In the genomic region with DNA sequence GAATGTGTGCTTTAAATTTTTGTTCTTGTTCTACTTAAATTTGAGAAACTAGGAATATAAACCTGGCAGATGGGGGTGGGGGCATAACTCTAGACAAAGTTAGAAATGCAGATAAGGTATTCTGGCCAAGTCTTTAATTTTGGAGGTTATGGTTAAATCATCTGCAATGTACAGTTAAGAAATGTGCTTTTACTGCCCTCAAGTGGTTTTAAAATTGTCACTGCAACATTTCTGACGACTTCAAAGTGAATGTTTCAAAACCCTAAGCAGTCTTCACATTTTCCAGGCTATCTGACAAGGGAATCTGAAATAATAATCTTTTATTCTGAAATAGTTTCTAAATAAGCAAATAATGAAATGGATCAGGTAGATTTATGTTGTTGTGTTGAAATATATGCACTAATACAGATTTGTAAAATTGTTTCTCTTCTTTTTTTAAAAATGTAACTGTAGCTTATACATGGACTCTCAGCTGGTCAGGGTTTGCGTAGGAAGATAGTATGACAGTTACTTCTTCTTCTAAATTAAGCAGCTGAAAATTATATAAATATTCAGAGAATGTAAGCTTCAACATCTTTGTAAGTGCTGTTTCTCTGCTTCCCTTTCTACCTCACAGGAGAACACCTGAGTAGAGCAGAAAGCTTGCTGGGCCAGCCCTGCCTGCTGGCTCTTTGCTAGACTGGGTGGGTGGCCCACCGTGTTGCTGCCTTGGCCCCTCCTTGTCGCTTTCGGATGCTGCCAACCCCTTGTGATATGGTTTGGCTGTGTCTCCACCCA, we compare ENCODE assay signal across 9 cellular contexts. TPM values are rescaled to one million over a fixed set of nuclear protein-coding genes. Genes with fewer than 3 reads are reported as not detected.
DNase-seq lines count a peak whose midpoint lies in the region; ATAC-seq, FAIRE-seq and TF ChIP-seq lines count a peak whose summit lies in the region.
"Had no signal": no experiment of that assay in that cellular context is flagged by ENCODE, and none has a peak within 500 bp of the region (broad histone marks: within the 10 kb centered on the region; RNA-seq: fewer than 3 reads in every experiment).

No MANE protein-coding gene starts in this region.

- H3K9me2 ChIP-seq in neural cell (ENCODE audit: insufficient read depth, low read length), result no peaks in the 10 kb centered on the region

- H3K9me3 ChIP-seq in CD8-positive, alpha-beta T cell (ENCODE audit: low read length), result no peaks in the 10 kb centered on the region
- H3K9me3 ChIP-seq in RWPE2 (ENCODE audit: severe bottlenecking) (no peaks in the 10 kb centered on the region), neural cell (ENCODE audit: low read length) (no peaks in the 10 kb centered on the region)

- H2AFZ ChIP-seq in neural cell (ENCODE audit: low read depth, low read length), result no peak overlapping the region

- peak; percentile 84 for TF ChIP-seq RAD21 in neural cell (conservative IDR thresholded peaks at IDR 0.05)

- H3K27me3 Mint-ChIP-seq in CD8-positive, alpha-beta T cell (ENCODE audit: low read depth), result no peaks in the 10 kb centered on the region
- H3K27me3 Mint-ChIP-seq in activated CD4-positive, alpha-beta T cell treated with anti-CD3 and anti-CD28 coated beads for 36 hours, result no peaks in the 10 kb centered on the region
- H3K27me3 Mint-ChIP-seq in activated naive CD8-positive, alpha-beta T cell treated with anti-CD3 and anti-CD28 coated beads for 36 hours, result no peaks in the 10 kb centered on the region
- H3K27me3 Mint-ChIP-seq: IgD-negative memory B cell had no signal

- no peaks in the 10 kb centered on the region for H3K36me3 ChIP-seq in CD8-positive, alpha-beta T cell (ENCODE audit: insufficient read depth, low read length)
- H3K36me3 ChIP-seq in RWPE2 (ENCODE audit: low read depth) (no peaks in the 10 kb centered on the region), neural cell (ENCODE audit: insufficient read depth, low read length) (no peaks in the 10 kb centered on the region)

- no peak for TF ChIP-seq POLR2A in erythroblast (IDR thresholded peaks at IDR 0.05; ENCODE audit: low read length)

- no peak for TF ChIP-seq EP300 in neural cell (conservative IDR thresholded peaks at IDR 0.05; ENCODE audit: poor library complexity, severe bottlenecking)

- no peaks in the 10 kb centered on the region for H3K9me3 Mint-ChIP-seq in CD8-positive, alpha-beta T cell
- no peaks in the 10 kb centered on the region for H3K9me3 Mint-ChIP-seq in activated CD4-positive, alpha-beta T cell treated with anti-CD3 and anti-CD28 coated beads for 36 hours (ENCODE audit: low read depth)
- H3K9me3 Mint-ChIP-seq in activated naive CD8-positive, alpha-beta T cell treated with anti-CD3 and anti-CD28 coated beads for 36 hours, result no peaks in the 10 kb centered on the region
- H3K9me3 Mint-ChIP-seq: IgD-negative memory B cell had no signal

- no peaks in the 10 kb centered on the region for H3F3A ChIP-seq in neural cell (ENCODE audit: insufficient read depth, low read length, poor library complexity, severe bottlenecking)

- H3K4me3 Mint-ChIP-seq in CD8-positive, alpha-beta T cell, result no peak overlapping the region
- H3K4me3 Mint-ChIP-seq in activated CD4-positive, alpha-beta T cell treated with anti-CD3 and anti-CD28 coated beads for 36 hours, result no peak overlapping the region
- H3K4me3 Mint-ChIP-seq in activated naive CD8-positive, alpha-beta T cell treated with anti-CD3 and anti-CD28 coated beads for 36 hours, result no peak overlapping the region
- H3K4me3 Mint-ChIP-seq: IgD-negative memory B cell had no signal

- H3K9ac ChIP-seq in neural cell (ENCODE audit: low read length), result no peak overlapping the region

- no peak overlapping the region for H3K27ac Mint-ChIP-seq in CD8-positive, alpha-beta T cell
- H3K27ac Mint-ChIP-seq in activated CD4-positive, alpha-beta T cell treated with anti-CD3 and anti-CD28 coated beads for 36 hours, result no peak overlapping the region
- H3K27ac Mint-ChIP-seq in activated naive CD8-positive, alpha-beta T cell treated with anti-CD3 and anti-CD28 coated beads for 36 hours, result no peak overlapping the region
- H3K27ac Mint-ChIP-seq: IgD-negative memory B cell had no signal

- H3K4me1 Mint-ChIP-seq in CD8-positive, alpha-beta T cell (ENCODE audit: low read depth), result no peaks in the 10 kb centered on the region
- no peaks in the 10 kb centered on the region for H3K4me1 Mint-ChIP-seq in activated CD4-positive, alpha-beta T cell treated with anti-CD3 and anti-CD28 coated beads for 36 hours
- no peaks in the 10 kb centered on the region for H3K4me1 Mint-ChIP-seq in activated naive CD8-positive, alpha-beta T cell treated with anti-CD3 and anti-CD28 coated beads for 36 hours
- H3K4me1 Mint-ChIP-seq: IgD-negative memory B cell had no signal

- intact Hi-C loops in CD8-positive, alpha-beta T cell (cut with DNase I, micrococcal nuclease), result loop anchor here (1.0 to 10.0 kb wide), 8 partner anchors 450 to 754 kb away; no protein-coding TSS in a partner anchor
- intact Hi-C loops in activated CD4-positive, alpha-beta T cell treated with anti-CD3 and anti-CD28 coated beads for 36 hours (cut with DNase I, micrococcal nuclease), result loop anchor here (1.0 to 10.0 kb wide), 9 partner anchors 79 to 754 kb away; a partner anchor contains a TSS

- no peak for DNase-seq in CD8-positive, alpha-beta T cell
- DNase-seq in GM19239 (ENCODE audit: insufficient read length, low spot score) (no peak), LNCaP clone FGC (ENCODE audit: low read depth) (peak; percentile 10), RWPE2 (ENCODE audit: low spot score) (no peak), erythroblast (lab: John Stamatoyannopoulos, UW) (peak; percentile 65 to 72)
- no peak for DNase-seq in activated CD4-positive, alpha-beta T cell treated with anti-CD3 and anti-CD28 coated beads for 36 hours
- DNase-seq in activated naive CD8-positive, alpha-beta T cell treated with anti-CD3 and anti-CD28 coated beads for 36 hours, result no peak

- no peak overlapping the region for H3K4me3 ChIP-seq in CD8-positive, alpha-beta T cell (ENCODE audit: low read depth, low read length)
- H3K4me3 ChIP-seq in LNCaP clone FGC (ENCODE audit: low read depth, low read length) (no peak overlapping the region), RWPE2 (ENCODE audit: severe bottlenecking) (no peak overlapping the region), neural cell (ENCODE audit: low read length) (no peak overlapping the region)

- no peaks in the 10 kb centered on the region for H3K27me3 ChIP-seq in CD8-positive, alpha-beta T cell (ENCODE audit: insufficient read depth, low read length)
- H3K27me3 ChIP-seq in RWPE2 (ENCODE audit: insufficient read depth, poor library complexity, severe bottlenecking) (no peaks in the 10 kb centered on the region), neural cell (ENCODE audit: insufficient read depth, low read depth, low read length) (no peaks in the 10 kb centered on the region)

- POLR2A ChIA-PET in CD8-positive, alpha-beta T cell (lab: Charles Lee), result no interaction called here
- POLR2A ChIA-PET in activated CD4-positive, alpha-beta T cell treated with anti-CD3 and anti-CD28 coated beads for 36 hours (lab: Charles Lee), result no interaction called here

- H3K27ac ChIP-seq in CD8-positive, alpha-beta T cell (ENCODE audit: low read depth, low read length), result no peak overlapping the region
- H3K27ac ChIP-seq in RWPE2 (ENCODE audit: poor library complexity, severe bottlenecking) (no peak overlapping the region), neural cell (ENCODE audit: low read length) (no peak overlapping the region)

- H3K4me2 ChIP-seq in neural cell (ENCODE audit: low read length), result no peak overlapping the region

- no peaks in the 10 kb centered on the region for H3K36me3 Mint-ChIP-seq in CD8-positive, alpha-beta T cell
- H3K36me3 Mint-ChIP-seq in activated CD4-positive, alpha-beta T cell treated with anti-CD3 and anti-CD28 coated beads for 36 hours (ENCODE audit: low read depth), result no peaks in the 10 kb centered on the region
- H3K36me3 Mint-ChIP-seq in activated naive CD8-positive, alpha-beta T cell treated with anti-CD3 and anti-CD28 coated beads for 36 hours, result no peaks in the 10 kb centered on the region
- H3K36me3 Mint-ChIP-seq: IgD-negative memory B cell had no signal

- no peak for ATAC-seq in CD8-positive, alpha-beta T cell
- ATAC-seq in RWPE2 (ENCODE audit: low read depth), result peak; percentile 61; the same call in 2 of the 3 replicates
- ATAC-seq in activated CD4-positive, alpha-beta T cell treated with anti-CD3 and anti-CD28 coated beads for 36 hours, result no peak

- FAIRE-seq in GM19239 (lab: Jason Lieb, UNC), result peak; percentile 92

- CTCF ChIA-PET in CD8-positive, alpha-beta T cell (lab: Charles Lee), result interaction anchor here (0.8 to 2.1 kb wide), 10 partner anchors 9 to 691 kb away, joined by 3 to 19 read pairs (median 3); no protein-coding TSS in a partner anchor
- CTCF ChIA-PET in activated CD4-positive, alpha-beta T cell treated with anti-CD3 and anti-CD28 coated beads for 36 hours (lab: Charles Lee), result interaction anchor here (0.7 to 2.0 kb wide), 17 partner anchors 11 to 751 kb away, joined by 3 to 11 read pairs (median 4); a partner anchor contains a TSS

- no peaks in the 10 kb centered on the region for H4K20me1 ChIP-seq in neural cell (ENCODE audit: insufficient read depth)

- peak; percentile 63 for TF ChIP-seq CTCF in CD8-positive, alpha-beta T cell (IDR thresholded peaks at IDR 0.05)
- TF ChIP-seq CTCF in LNCaP clone FGC (IDR thresholded peaks at IDR 0.05; ENCODE audit: control insufficient read depth, extremely low read depth, insufficient read depth) (peak; percentile 72), RWPE2 (IDR thresholded peaks at IDR 0.05; ENCODE audit: poor library complexity, severe bottlenecking) (peak; percentile 86), neural cell (IDR thresholded peaks at IDR 0.05; ENCODE audit: poor library complexity, severe bottlenecking) (peak; percentile 81)

- H3K79me2 ChIP-seq in neural cell (replicated peaks; ENCODE audit: insufficient read depth, low read length), result no peaks in the 10 kb centered on the region

- H3K4me1 ChIP-seq in CD8-positive, alpha-beta T cell (ENCODE audit: insufficient read depth, low read length), result no peaks in the 10 kb centered on the region
- H3K4me1 ChIP-seq in RWPE2 (ENCODE audit: insufficient read depth, poor library complexity, severe bottlenecking), result no peaks in the 10 kb centered on the region

TF ChIP-seq in neural cell, 6 proteins besides CTCF, POLR2A, EP300 and RAD21 (continues in another document):
- no peak for TF ChIP-seq EZH2 (IDR thresholded peaks at IDR 0.05; ENCODE audit: borderline replicate concordance, insufficient read depth, low read length, poor library complexity, severe bottlenecking)

RNA-seq across cellular contexts. Expression of a gene that starts 45.0 kb away (rescaled TPM):
- not detected for total RNA-seq in CD8-positive, alpha-beta T cell
- polyA plus RNA-seq in neural cell, result not detected in 2 replicates
- polyA minus RNA-seq in neural cell, result not detected in 2 replicates
- total RNA-seq in activated CD4-positive, alpha-beta T cell treated with anti-CD3 and anti-CD28 coated beads for 36 hours, result not detected
- total RNA-seq in activated naive CD8-positive, alpha-beta T cell treated with anti-CD3 and anti-CD28 coated beads for 36 hours, result under 1 TPM in 1 of 2 experiments, not detected in 1; 0.04 TPM
- polyA plus RNA-seq: IgD-negative memory B cell had no signal

Comparison
In these comparisons a context has a peak if more than half of its experiments do, and no peak if none do; other contexts are left out.
1. DNase-seq: peak in LNCaP clone FGC (single experiment) and erythroblast (2 of 2); none in CD8-positive, alpha-beta T cell (0 of 7), GM19239 (single experiment), RWPE2 (single experiment), activated CD4-positive, alpha-beta T cell treated with anti-CD3 and anti-CD28 coated beads for 36 hours (single experiment) and activated naive CD8-positive, alpha-beta T cell treated with anti-CD3 and anti-CD28 coated beads for 36 hours (single experiment).
2. Peak in every context shown above with its lines, with median percentiles within 50 percentile points of each other: CTCF ChIP-seq.